7 cellular contexts compared by ENCODE assay signal in genomic region chr19:6735181-6735891, GRCh38. TPM values are rescaled to one million over a fixed set of nuclear protein-coding genes. Genes with fewer than 3 reads are reported as not detected.
DNase-seq lines count a peak whose midpoint lies in the region; ATAC-seq, FAIRE-seq and TF ChIP-seq lines count a peak whose summit lies in the region.
"Had no signal": no experiment of that assay in that cellular context is flagged by ENCODE, and none has a peak within 500 bp of the region (broad histone marks: within the 10 kb centered on the region; RNA-seq: fewer than 3 reads in every experiment).

No MANE protein-coding gene starts in this region.

- FAIRE-seq in small intestine (lab: Jason Lieb, UNC) = no peak

- no peak for TF ChIP-seq EP300 in ovary (IDR thresholded peaks at IDR 0.05)

- intact Hi-C loops in mammary epithelial cell (cut with micrococcal nuclease) (loop anchor here (5.0 to 10.0 kb wide), 3 partner anchors 173 to 311 kb away; partner anchors contain the start of genes KHSRP and TNFSF9), ovary (cut with DNase I) (no loop called here)

- peak overlapping the region; percentile 86 for H3K9ac ChIP-seq in mammary epithelial cell (ENCODE audit: insufficient read depth, low read length)

- H3K9me3 ChIP-seq in mammary epithelial cell (replicated peaks; ENCODE audit: insufficient read depth, low read length) (no peaks in the 10 kb centered on the region), ovary (no peaks in the 10 kb centered on the region), small intestine (ENCODE audit: control insufficient read depth, low read depth) (no peaks in the 10 kb centered on the region)

- H3K4me1 ChIP-seq in mammary epithelial cell (ENCODE audit: insufficient read depth, low read length) (peaks cover 22% of the 10 kb centered on the region), ovary (ENCODE audit: insufficient read depth) (peaks cover 17% of the 10 kb centered on the region), small intestine (ENCODE audit: control insufficient read depth in 2 of 2, insufficient read depth in 1 of 2, low read depth in 1 of 2, low read length in 1 of 2) (no peaks in the 10 kb centered on the region)

- in situ Hi-C loops in mammary epithelial cell (cut with MboI; ENCODE audit: low sequenced_read_pairs in 2 of 2) = loop anchor here in 1 of 2 donors (10.0 kb wide), 1 partner anchor 221 kb away; no protein-coding TSS in a partner anchor

- no peaks in the 10 kb centered on the region for H3K27me3 ChIP-seq in mammary epithelial cell (ENCODE audit: insufficient read depth, low read length)
- H3K27me3 ChIP-seq in ovary = no peaks in the 10 kb centered on the region
- H3K27me3 ChIP-seq in small intestine (ENCODE audit: control insufficient read depth in 2 of 2, insufficient read depth in 2 of 2, low read length in 2 of 2) = no peaks in the 10 kb centered on the region

- ATAC-seq in GM18517 (IDR thresholded peaks at IDR 0.05; ENCODE audit: unreplicated experiment) = no peak
- no peak for ATAC-seq in HG02852 (IDR thresholded peaks at IDR 0.05; ENCODE audit: unreplicated experiment)
- ATAC-seq: left cardiac atrium had no signal

- TF ChIP-seq POLR2A in ovary (IDR thresholded peaks at IDR 0.05) = no peak

- peak overlapping the region; percentile 65 for H2AFZ ChIP-seq in mammary epithelial cell (ENCODE audit: low read depth, low read length)

- WGBS in mammary epithelial cell (ENCODE audit: low coverage, missing lambda C conversion rate) = 63% methylated on average over 12 of the region's 15 CpGs
- WGBS in ovary, 3 donors = 59 to 71% (median 65%) methylated on average over 15 of the region's 15 CpGs
- 71 to 84% (median 82%) methylated on average over 15 of the region's 15 CpGs for WGBS in small intestine, 3 donors

- H3K27ac ChIP-seq in mammary epithelial cell (ENCODE audit: insufficient read depth, low read depth, low read length) (peak overlapping the region; percentile 80), ovary (peak overlapping the region; percentile 23 to 98), small intestine (ENCODE audit: low read depth in 1 of 2, low read length in 1 of 2) (peak overlapping the region in 1 of 2 donors; percentile 96)

- CTCF ChIA-PET in mammary epithelial cell (lab: Charles Lee; ENCODE audit: low non-redundant PET) = no interaction called here

- TF ChIP-seq CTCF in mammary epithelial cell (conservative IDR thresholded peaks at IDR 0.05 in 1 of 2, IDR thresholded peaks at IDR 0.05 in 1 of 2; ENCODE audit: extremely low read depth in 1 of 2, insufficient read depth in 1 of 2, low read depth in 1 of 2, low read length in 2 of 2) (no peak), ovary (IDR thresholded peaks at IDR 0.05) (no peak)

- H3K79me2 ChIP-seq in mammary epithelial cell (ENCODE audit: insufficient read depth, low read length) = peaks cover 20% of the 10 kb centered on the region

- H3K36me3 ChIP-seq in mammary epithelial cell (ENCODE audit: insufficient read depth, low read length) = no peaks in the 10 kb centered on the region
- no peaks in the 10 kb centered on the region for H3K36me3 ChIP-seq in ovary
- no peaks in the 10 kb centered on the region for H3K36me3 ChIP-seq in small intestine (ENCODE audit: control insufficient read depth in 2 of 2, insufficient read depth in 2 of 2, low read length in 2 of 2)

- H4K20me1 ChIP-seq in mammary epithelial cell (ENCODE audit: insufficient read depth, low read length) = no peaks in the 10 kb centered on the region

- peak overlapping the region; percentile 73 for H3K4me2 ChIP-seq in mammary epithelial cell (ENCODE audit: insufficient read depth, low read depth, low read length)

- dilution Hi-C loops in mammary epithelial cell (cut with HindIII; ENCODE audit: low sequenced_read_pairs) = no loop called here

- DNase-seq in HK-2 (ENCODE audit: unreplicated experiment) (peak; percentile 31), mammary epithelial cell (no peak), ovary (peak in 1 of 5 donors; percentile 39), small intestine (no peak)
- DNase-seq: left cardiac atrium had no signal

- H3K4me3 ChIP-seq in mammary epithelial cell (replicated peaks in 1 of 3; ENCODE audit: insufficient read depth in 1 of 3, low read depth in 2 of 3, low read length in 3 of 3) (peak overlapping the region; percentile 74 to 99 (median 83)), ovary (no peak overlapping the region), small intestine (ENCODE audit: low read depth in 1 of 2, low read length in 2 of 2) (no peak overlapping the region)

- no TSS peak for BruUV-seq in mammary epithelial cell (replicated peaks; lab: Mats Ljungman, UMichigan)

RNA-seq across cellular contexts. Expression of gene GPR108, which starts 2.0 kb away (rescaled TPM):
- total RNA-seq in mammary epithelial cell (10 to 100 TPM; 50.2 to 95.9 TPM), ovary (10 to 100 TPM; 57.6 to 76.6 (median 61.0) TPM)
- polyA plus RNA-seq in mammary epithelial cell (75.9 TPM), ovary (10 to 100 TPM; 34.0 to 69.9 TPM), small intestine (100 to 1,000 TPM in 2 of 3 donors, 10 to 100 TPM in 1; 75.4 to 128 (median 103) TPM)
- polyA minus RNA-seq in mammary epithelial cell = 230 TPM

RNA-seq across cellular contexts. Expression of gene TRIP10, which starts 4.1 kb away (rescaled TPM):
- 10 to 100 TPM; 45.0 to 73.3 TPM for total RNA-seq in mammary epithelial cell
- 46.8 TPM for polyA plus RNA-seq in mammary epithelial cell
- polyA minus RNA-seq in mammary epithelial cell = 28.9 TPM
- 100 to 1,000 TPM in 4 of 7 donors, 10 to 100 TPM in 3; 57.3 to 149 (median 120) TPM for total RNA-seq in ovary
- polyA plus RNA-seq in ovary = 100 to 1,000 TPM in 1 of 2 donors, 10 to 100 TPM in 1; 98.7 to 106 TPM
- 100 to 1,000 TPM in 1 of 3 donors, 10 to 100 TPM in 2; 42.1 to 141 (median 68.6) TPM for polyA plus RNA-seq in small intestine

RNA-seq across cellular contexts. Expression of gene C3, which starts 14.9 kb away (rescaled TPM):
- total RNA-seq in mammary epithelial cell = 100 to 1,000 TPM in 1 of 2 donors, 10 to 100 TPM in 1; 20.5 to 122 TPM
- polyA plus RNA-seq in mammary epithelial cell = 142 TPM
- polyA minus RNA-seq in mammary epithelial cell = 403 TPM
- total RNA-seq in ovary = 1,000 to 10,000 TPM in 4 of 7 donors, 100 to 1,000 TPM in 3; 130 to 3,887 (median 1,173) TPM
- polyA plus RNA-seq in ovary = 1,000 to 10,000 TPM in 1 of 2 donors, 100 to 1,000 TPM in 1; 430 to 1,351 TPM
- 100 to 1,000 TPM in 1 of 3 donors, 10 to 100 TPM in 1, 1 to 10 TPM in 1; 9.5 to 552 (median 16.1) TPM for polyA plus RNA-seq in small intestine

RNA-seq across cellular contexts. Expression of gene SH2D3A, which starts 31.9 kb away (rescaled TPM):
- total RNA-seq in mammary epithelial cell (10 to 100 TPM; 59.0 to 95.1 TPM), ovary (10 to 100 TPM in 1 of 7 donors, 1 to 10 TPM in 4, under 1 TPM in 2; 0.18 to 18.3 (median 1.6) TPM)
- polyA plus RNA-seq in mammary epithelial cell (31.9 TPM), ovary (under 1 TPM in 1 of 2 donors, not detected in 1; 0.25 TPM), small intestine (10 to 100 TPM; 23.9 to 71.6 (median 55.0) TPM)
- polyA minus RNA-seq in mammary epithelial cell = 31.9 TPM

RNA-seq across cellular contexts. Expression of gene VAV1, which starts 37.2 kb away (rescaled TPM):
- under 1 TPM; 0.17 to 0.96 TPM for total RNA-seq in mammary epithelial cell
- not detected for polyA plus RNA-seq in mammary epithelial cell
- not detected for polyA minus RNA-seq in mammary epithelial cell
- 1 to 10 TPM in 5 of 7 donors, under 1 TPM in 2; 0.71 to 5.0 (median 2.0) TPM for total RNA-seq in ovary
- 1 to 10 TPM; 1.1 to 3.6 TPM for polyA plus RNA-seq in ovary
- polyA plus RNA-seq in small intestine = 1 to 10 TPM; 2.5 to 3.5 (median 3.2) TPM

Comparison
In these comparisons a context has a peak if more than half of its experiments do, and no peak if none do; other contexts are left out.
1. H3K4me3 ChIP-seq: peak in mammary epithelial cell (3 of 3); none in ovary (single experiment) and small intestine (0 of 2).